1 cellular context compared by ENCODE assay signal in the genomic region with DNA sequence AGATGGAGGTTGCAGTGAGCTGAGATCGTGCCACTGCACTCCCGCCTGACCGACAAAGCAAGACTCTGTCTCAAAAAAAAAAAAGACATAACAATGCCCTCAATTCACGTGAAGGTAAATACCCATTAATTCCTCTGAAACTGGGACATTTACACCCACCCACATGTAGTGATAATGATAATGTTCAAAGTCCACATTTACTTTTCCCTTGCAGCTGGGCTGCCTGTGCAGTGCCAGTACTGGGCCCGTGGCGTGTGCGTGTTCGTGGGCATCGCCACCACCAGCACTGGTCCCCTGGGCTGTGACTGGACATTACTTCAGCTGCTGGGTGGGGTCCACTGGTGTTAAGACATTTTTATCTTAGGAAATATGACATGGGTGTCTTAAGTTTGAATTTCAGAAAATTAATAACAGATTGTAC.
TF ChIP-seq lines count a peak whose summit lies in the region.

No MANE protein-coding gene starts in this region.

TF ChIP-seq in liver, 16 proteins besides CTCF, POLR2A, EP300 and RAD21 (continued from another document):
- TF ChIP-seq, protein P1, sequence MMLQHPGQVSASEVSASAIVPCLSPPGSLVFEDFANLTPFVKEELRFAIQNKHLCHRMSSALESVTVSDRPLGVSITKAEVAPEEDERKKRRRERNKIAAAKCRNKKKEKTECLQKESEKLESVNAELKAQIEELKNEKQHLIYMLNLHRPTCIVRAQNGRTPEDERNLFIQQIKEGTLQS (IDR thresholded peaks at IDR 0.05): no peak
- TF ChIP-seq HNF4G (IDR thresholded peaks at IDR 0.05) (peak; percentile 67), TAF1 (conservative IDR thresholded peaks at IDR 0.05) (no peak), SP1 (IDR thresholded peaks at IDR 0.05) (peak; percentile 40), HNF4A (conservative IDR thresholded peaks at IDR 0.05) (peak; percentile 80 to 83)
